Comparison of ENCODE assay signal across 23 cellular contexts in the genomic region with DNA sequence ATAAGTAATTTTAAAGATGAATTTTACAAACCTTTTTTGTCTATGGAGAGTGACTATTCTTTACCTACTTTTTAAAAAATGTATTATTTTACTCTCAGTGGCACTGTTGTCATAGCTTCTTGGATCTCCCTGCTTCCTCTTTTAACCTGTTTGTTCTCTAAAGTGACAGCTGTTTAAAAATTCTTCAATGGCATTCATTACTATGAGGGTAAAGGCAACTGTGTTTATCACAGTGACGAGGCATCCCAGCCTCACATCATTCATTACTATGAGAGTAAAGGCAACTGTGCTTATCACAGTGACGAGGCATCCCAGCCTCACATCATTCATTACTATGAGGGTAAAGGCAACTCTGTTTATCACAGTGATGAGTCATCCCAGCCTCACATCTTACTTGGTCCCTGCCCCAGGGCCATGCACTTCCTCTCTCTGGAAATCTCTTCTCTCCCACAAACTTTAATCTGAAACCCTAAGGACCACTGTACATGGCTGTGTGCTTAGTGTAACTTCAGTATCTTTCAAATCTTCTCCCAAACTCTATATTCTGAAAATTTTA.
DNase-seq lines count a peak whose midpoint lies in the region; ATAC-seq and TF ChIP-seq lines count a peak whose summit lies in the region.
"Had no signal": no experiment of that assay in that cellular context is flagged by ENCODE, and none has a peak within 500 bp of the region (broad histone marks: within the 10 kb centered on the region; RNA-seq: fewer than 3 reads in every experiment).

No MANE protein-coding gene starts in this region.

- no peaks in the 10 kb centered on the region for H3K36me3 ChIP-seq in WERI-Rb-1
- H3K36me3 ChIP-seq: MG63 had no signal

- no peaks in the 10 kb centered on the region for H3K27me3 ChIP-seq in WERI-Rb-1 (ENCODE audit: insufficient read depth, low read depth, severe bottlenecking)
- H3K27me3 ChIP-seq: MG63 had no signal

- H3K4me3 ChIP-seq in WERI-Rb-1 (ENCODE audit: low read depth, low read length), result no peak overlapping the region
- H3K4me3 ChIP-seq: GM23248, MG63, SK-N-MC had no signal

- no peak for TF ChIP-seq CTCF in WERI-Rb-1 (IDR thresholded peaks at IDR 0.05; ENCODE audit: low read depth, low read length)

- ATAC-seq in GM21528 (IDR thresholded peaks at IDR 0.05; ENCODE audit: low FRiP score, unreplicated experiment), result no peak
- ATAC-seq in HG03378 (IDR thresholded peaks at IDR 0.05; ENCODE audit: unreplicated experiment), result no peak
- ATAC-seq: HCT116 had no signal

- DNase-seq in ELR (ENCODE audit: low read depth), result peak; percentile 82
- peak; percentile 1 for DNase-seq in OCI-M1 (lab: John Stamatoyannopoulos, UW)
- peak; percentile 21 for DNase-seq in iPS-NIHi7 (ENCODE audit: extremely low spot score)
- no peak for DNase-seq in DMS79 treated with DMSO at 0.1 percent for 48 hours (lab: John Stamatoyannopoulos, UW)
- no peak for DNase-seq in WERI-Rb-1
- DNase-seq: Caco-2; CD4-positive, alpha-beta T cell; GF-D8; GM23248; Kasumi-1; MG63; NCI-H1092; NCI-H1436; NCI-H187 treated with DMSO at 0.1 percent for 48 hours; NCI-H2107; NCI-H446 treated with DMSO at 0.1 percent for 48 hours; NCI-H526 treated with DMSO at 0.1 percent for 48 hours; SHP77 treated with DMSO at 0.1 percent for 48 hours; T-helper 2 cell had no signal

- no peak overlapping the region for H3K27ac ChIP-seq in WERI-Rb-1
- H3K27ac ChIP-seq: GM23248, SK-N-MC had no signal

- H3K9me3 ChIP-seq in WERI-Rb-1 (ENCODE audit: severe bottlenecking), result no peaks in the 10 kb centered on the region
- H3K9me3 ChIP-seq: Caco-2, MG63 had no signal

Comparison
In these comparisons a context has a peak if more than half of its experiments do, and no peak if none do; other contexts are left out.
1. DNase-seq: peak in ELR (single experiment), OCI-M1 (single experiment) and iPS-NIHi7 (single experiment); none in DMS79 treated with DMSO at 0.1 percent for 48 hours (single experiment) and WERI-Rb-1 (single experiment).